In the genomic region with DNA sequence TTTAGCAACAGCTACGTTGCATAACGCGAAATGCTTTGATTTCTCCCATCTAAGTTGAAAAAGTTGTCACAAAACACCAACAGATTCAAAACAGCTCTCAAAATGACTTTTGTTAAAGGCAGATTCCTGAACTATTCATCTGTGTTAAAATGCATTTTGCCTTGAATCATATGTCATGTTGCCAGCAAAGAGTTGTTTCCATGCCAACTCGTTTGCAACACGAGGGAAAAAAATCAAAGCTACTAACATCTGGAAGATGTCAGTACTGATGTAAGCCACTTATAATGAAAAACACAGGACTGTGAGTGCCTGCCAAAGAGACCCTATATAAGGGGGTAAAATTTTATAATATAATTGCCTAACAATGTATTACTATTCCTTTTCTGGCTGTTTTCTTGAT, we compare ENCODE assay signal across 10 cellular contexts.
A peak's percentile ranks its signal among the peaks of the same experiment; 100 is the strongest.
DNase-seq lines count a peak whose midpoint lies in the region; ATAC-seq and TF ChIP-seq lines count a peak whose summit lies in the region.
"Had no signal": no experiment of that assay in that cellular context is flagged by ENCODE, and none has a peak within 500 bp of the region (broad histone marks: within the 10 kb centered on the region; RNA-seq: fewer than 3 reads in every experiment).

No MANE protein-coding gene starts in this region.

- H3K4me3 ChIP-seq in mesodermal cell (ENCODE audit: extremely low read depth, insufficient read depth, low read length, poor library complexity, severe bottlenecking) = no peak overlapping the region
- H3K4me3 ChIP-seq in tibial nerve = no peak overlapping the region
- H3K4me3 ChIP-seq in WERI-Rb-1 (ENCODE audit: low read depth, low read length) = no peak overlapping the region

- no peak for TF ChIP-seq POLR2A in tibial nerve (IDR thresholded peaks at IDR 0.05)

- H3K9me3 ChIP-seq in mesodermal cell (ENCODE audit: control insufficient read depth, low read length) = no peaks in the 10 kb centered on the region
- H3K9me3 ChIP-seq in tibial nerve = no peaks in the 10 kb centered on the region
- no peaks in the 10 kb centered on the region for H3K9me3 ChIP-seq in WERI-Rb-1 (ENCODE audit: severe bottlenecking)

- no peak overlapping the region for H3K27ac Mint-ChIP-seq in activated CD8-positive, alpha-beta T cell treated with anti-CD3 and anti-CD28 coated beads, Interleukin-2, amount 10 ng/mL, durations not matched to agents 7 days and 5 days
- H3K27ac Mint-ChIP-seq: stimulated activated memory B cell treated with anti-CD40 and anti-IgM and Interleukin-4, amounts not matched to agents 10 μg/mL and 1 μg/mL and 100 μg/mL, for 72 hours had no signal

- H3K27me3 ChIP-seq in tibial nerve = no peaks in the 10 kb centered on the region
- H3K27me3 ChIP-seq in WERI-Rb-1 (ENCODE audit: insufficient read depth, low read depth, severe bottlenecking) = no peaks in the 10 kb centered on the region

- H3K4me1 Mint-ChIP-seq in activated CD8-positive, alpha-beta T cell treated with anti-CD3 and anti-CD28 coated beads, Interleukin-2, amount 10 ng/mL, durations not matched to agents 7 days and 5 days (ENCODE audit: low read depth) = no peaks in the 10 kb centered on the region
- H3K4me1 Mint-ChIP-seq: stimulated activated memory B cell treated with anti-CD40 and anti-IgM and Interleukin-4, amounts not matched to agents 10 μg/mL and 1 μg/mL and 100 μg/mL, for 72 hours had no signal

- peak in 1 of 2 donors; percentile 77 for TF ChIP-seq EP300 in tibial nerve (IDR thresholded peaks at IDR 0.05)

- H3K4me1 ChIP-seq in mesodermal cell (ENCODE audit: control insufficient read depth, insufficient read depth, low read length, poor library complexity, severe bottlenecking) (no peaks in the 10 kb centered on the region), tibial nerve (peaks cover 0 to 25% (median 5%) of the 10 kb centered on the region in 4 donors)

- no peaks in the 10 kb centered on the region for H3K36me3 Mint-ChIP-seq in activated CD8-positive, alpha-beta T cell treated with anti-CD3 and anti-CD28 coated beads, Interleukin-2, amount 10 ng/mL, durations not matched to agents 7 days and 5 days (ENCODE audit: low read depth)
- H3K36me3 Mint-ChIP-seq: stimulated activated memory B cell treated with anti-CD40 and anti-IgM and Interleukin-4, amounts not matched to agents 10 μg/mL and 1 μg/mL and 100 μg/mL, for 72 hours had no signal

- no peak overlapping the region for H3K4me3 Mint-ChIP-seq in activated CD8-positive, alpha-beta T cell treated with anti-CD3 and anti-CD28 coated beads, Interleukin-2, amount 10 ng/mL, durations not matched to agents 7 days and 5 days
- H3K4me3 Mint-ChIP-seq: stimulated activated memory B cell treated with anti-CD40 and anti-IgM and Interleukin-4, amounts not matched to agents 10 μg/mL and 1 μg/mL and 100 μg/mL, for 72 hours had no signal

- POLR2A ChIA-PET in activated CD8-positive, alpha-beta T cell treated with anti-CD3 and anti-CD28 coated beads, Interleukin-2, amount 10 ng/mL, durations not matched to agents 7 days and 5 days (lab: Charles Lee) = no interaction called here

- CTCF ChIA-PET in activated CD8-positive, alpha-beta T cell treated with anti-CD3 and anti-CD28 coated beads, Interleukin-2, amount 10 ng/mL, durations not matched to agents 7 days and 5 days (lab: Charles Lee) = interaction anchor here (1.0 kb wide), 1 partner anchor 303 kb away, joined by 3 read pairs; no protein-coding TSS in a partner anchor

- WGBS in mesodermal cell (ENCODE audit: insufficient coverage in 2 of 2), 2 experiments = 86 to 96% methylated on average over 3 of the region's 5 CpGs
- WGBS in tibial nerve, 2 donors = 9 to 11% methylated on average over 5 of the region's 5 CpGs

- H3K27ac ChIP-seq in mesodermal cell (ENCODE audit: low read depth, low read length, severe bottlenecking) (peak overlapping the region; percentile 80), tibial nerve (peak overlapping the region; percentile 62 to 83 (median 77)), WERI-Rb-1 (no peak overlapping the region)

- no peaks in the 10 kb centered on the region for H3K9me3 Mint-ChIP-seq in activated CD8-positive, alpha-beta T cell treated with anti-CD3 and anti-CD28 coated beads, Interleukin-2, amount 10 ng/mL, durations not matched to agents 7 days and 5 days (ENCODE audit: insufficient read depth)

- H3K27me3 Mint-ChIP-seq in activated CD8-positive, alpha-beta T cell treated with anti-CD3 and anti-CD28 coated beads, Interleukin-2, amount 10 ng/mL, durations not matched to agents 7 days and 5 days (ENCODE audit: low read depth) = no peaks in the 10 kb centered on the region
- H3K27me3 Mint-ChIP-seq: stimulated activated memory B cell treated with anti-CD40 and anti-IgM and Interleukin-4, amounts not matched to agents 10 μg/mL and 1 μg/mL and 100 μg/mL, for 72 hours had no signal

- H3K36me3 ChIP-seq in mesodermal cell (ENCODE audit: control insufficient read depth, insufficient read depth, low read length) (no peaks in the 10 kb centered on the region), tibial nerve (no peaks in the 10 kb centered on the region), WERI-Rb-1 (no peaks in the 10 kb centered on the region)

- ATAC-seq in activated CD8-positive, alpha-beta T cell treated with anti-CD3 and anti-CD28 coated beads, Interleukin-2, amount 10 ng/mL, durations not matched to agents 7 days and 5 days = no peak
- no peak for ATAC-seq in activated CD4-positive, CD25-positive, alpha-beta regulatory T cell treated with anti-CD3 and anti-CD28 coated beads, Interleukin-2, amount 50 U/mL, for 24 hours
- ATAC-seq: stimulated activated memory B cell treated with anti-CD40 and anti-IgM and Interleukin-4, amounts not matched to agents 10 μg/mL and 1 μg/mL and 100 μg/mL, for 72 hours had no signal

- TF ChIP-seq CTCF in tibial nerve (IDR thresholded peaks at IDR 0.05) (no peak), WERI-Rb-1 (IDR thresholded peaks at IDR 0.05; ENCODE audit: low read depth, low read length) (no peak)

- DNase-seq in NCI-H2171 treated with DMSO at 0.1 percent for 48 hours (lab: John Stamatoyannopoulos, UW) = peak; percentile 36
- DNase-seq in dermis blood vessel endothelial cell = peak; percentile 16
- DNase-seq in tibial nerve (ENCODE audit: low spot score in 2 of 2) = peak; percentile 38 to 94
- no peak for DNase-seq in T-helper 2 cell
- DNase-seq in activated CD8-positive, alpha-beta T cell treated with anti-CD3 and anti-CD28 coated beads, Interleukin-2, amount 10 ng/mL, durations not matched to agents 7 days and 5 days = no peak
- no peak for DNase-seq in WERI-Rb-1
- DNase-seq: activated CD8-positive, alpha-beta memory T cell treated with anti-CD3 and anti-CD28 coated beads, Interleukin-2, amount 50 U/mL, for 4 hours had no signal

Comparison
In these comparisons a context has a peak if more than half of its experiments do, and no peak if none do; other contexts are left out.
1. DNase-seq: peak in NCI-H2171 treated with DMSO at 0.1 percent for 48 hours (single experiment), dermis blood vessel endothelial cell (single experiment) and tibial nerve (2 of 2); none in T-helper 2 cell (0 of 5), activated CD8-positive, alpha-beta T cell treated with anti-CD3 and anti-CD28 coated beads, Interleukin-2, amount 10 ng/mL, durations not matched to agents 7 days and 5 days (single experiment) and WERI-Rb-1 (single experiment).